Comparison of ENCODE assay signal across 3 cellular contexts in the genomic region with DNA sequence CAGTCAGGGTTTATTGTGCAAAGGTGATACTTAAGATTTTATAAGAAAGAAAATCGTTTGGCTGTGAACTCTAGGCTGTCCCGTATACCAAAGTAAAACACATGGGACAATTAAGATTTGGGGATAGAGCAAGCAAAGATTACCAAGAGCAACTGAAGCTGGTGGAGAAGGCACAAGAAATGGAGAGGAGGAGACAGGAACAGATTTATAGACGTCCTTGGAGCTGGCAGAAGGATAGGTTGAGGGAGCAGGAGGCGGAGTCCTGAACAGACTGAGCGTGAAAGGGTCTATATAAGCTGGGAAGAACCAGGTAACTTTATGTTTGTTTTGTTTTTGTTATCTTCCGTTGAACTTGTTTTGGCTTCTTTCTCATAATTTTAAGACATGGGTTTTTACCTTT.
A peak's percentile ranks its signal among the peaks of the same experiment; 100 is the strongest.
TF ChIP-seq lines count a peak whose summit lies in the region.

No MANE protein-coding gene starts in this region.

TF ChIP-seq in GM23338, 12 proteins besides CTCF, POLR2A, EP300 and RAD21 (continues in another document):
- TF ChIP-seq ZNF331 (CRISPR knock-in tag; IDR thresholded peaks at IDR 0.05; ENCODE audit: low read depth) (no peak), EZH2phosphoT487 (IDR thresholded peaks at IDR 0.05; ENCODE audit: unreplicated experiment) (no peak), JUNB (IDR thresholded peaks at IDR 0.05; ENCODE audit: unreplicated experiment) (no peak), ETS1 (IDR thresholded peaks at IDR 0.05) (no peak), CREB1 (CRISPR knock-in tag; IDR thresholded peaks at IDR 0.05; ENCODE audit: low read depth) (no peak), POLR2AphosphoS5 (IDR thresholded peaks at IDR 0.05; ENCODE audit: low read depth) (no peak), EZH2 (IDR thresholded peaks at IDR 0.05; ENCODE audit: low read depth, unreplicated experiment) (no peak), NANOG (IDR thresholded peaks at IDR 0.05; ENCODE audit: borderline replicate concordance) (no peak), STAT1 (IDR thresholded peaks at IDR 0.05; ENCODE audit: unreplicated experiment) (no peak)
- TF ChIP-seq, protein P1, sequence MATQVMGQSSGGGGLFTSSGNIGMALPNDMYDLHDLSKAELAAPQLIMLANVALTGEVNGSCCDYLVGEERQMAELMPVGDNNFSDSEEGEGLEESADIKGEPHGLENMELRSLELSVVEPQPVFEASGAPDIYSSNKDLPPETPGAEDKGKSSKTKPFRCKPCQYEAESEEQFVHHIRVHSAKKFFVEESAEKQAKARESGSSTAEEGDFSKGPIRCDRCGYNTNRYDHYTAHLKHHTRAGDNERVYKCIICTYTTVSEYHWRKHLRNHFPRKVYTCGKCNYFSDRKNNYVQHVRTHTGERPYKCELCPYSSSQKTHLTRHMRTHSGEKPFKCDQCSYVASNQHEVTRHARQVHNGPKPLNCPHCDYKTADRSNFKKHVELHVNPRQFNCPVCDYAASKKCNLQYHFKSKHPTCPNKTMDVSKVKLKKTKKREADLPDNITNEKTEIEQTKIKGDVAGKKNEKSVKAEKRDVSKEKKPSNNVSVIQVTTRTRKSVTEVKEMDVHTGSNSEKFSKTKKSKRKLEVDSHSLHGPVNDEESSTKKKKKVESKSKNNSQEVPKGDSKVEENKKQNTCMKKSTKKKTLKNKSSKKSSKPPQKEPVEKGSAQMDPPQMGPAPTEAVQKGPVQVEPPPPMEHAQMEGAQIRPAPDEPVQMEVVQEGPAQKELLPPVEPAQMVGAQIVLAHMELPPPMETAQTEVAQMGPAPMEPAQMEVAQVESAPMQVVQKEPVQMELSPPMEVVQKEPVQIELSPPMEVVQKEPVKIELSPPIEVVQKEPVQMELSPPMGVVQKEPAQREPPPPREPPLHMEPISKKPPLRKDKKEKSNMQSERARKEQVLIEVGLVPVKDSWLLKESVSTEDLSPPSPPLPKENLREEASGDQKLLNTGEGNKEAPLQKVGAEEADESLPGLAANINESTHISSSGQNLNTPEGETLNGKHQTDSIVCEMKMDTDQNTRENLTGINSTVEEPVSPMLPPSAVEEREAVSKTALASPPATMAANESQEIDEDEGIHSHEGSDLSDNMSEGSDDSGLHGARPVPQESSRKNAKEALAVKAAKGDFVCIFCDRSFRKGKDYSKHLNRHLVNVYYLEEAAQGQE (IDR thresholded peaks at IDR 0.05; ENCODE audit: unreplicated experiment) = no peak

TF ChIP-seq in K562, 482 proteins besides CTCF, POLR2A, EP300 and RAD21 (continues in another document):
- TF ChIP-seq PML (IDR thresholded peaks at IDR 0.05; ENCODE audit: low read length) (no peak), TOE1 (IDR thresholded peaks at IDR 0.05; ENCODE audit: borderline replicate concordance) (no peak), TOE1 (CRISPR knock-in tag; IDR thresholded peaks at IDR 0.05; ENCODE audit: borderline replicate concordance, low read depth) (no peak), ARID2 (IDR thresholded peaks at IDR 0.05) (no peak), NFXL1 (CRISPR knock-in tag; IDR thresholded peaks at IDR 0.05) (no peak), MEIS2 (IDR thresholded peaks at IDR 0.05; ENCODE audit: partially characterized antibody) (peak; percentile 59), TRIM25 (IDR thresholded peaks at IDR 0.05; ENCODE audit: borderline replicate concordance) (no peak), ZNF24 (IDR thresholded peaks at IDR 0.05) (no peak), SMARCA4 (IDR thresholded peaks at IDR 0.05) (no peak), LEF1 (IDR thresholded peaks at IDR 0.05) (no peak), THRB (CRISPR knock-in tag; conservative IDR thresholded peaks at IDR 0.05) (no peak), PKNOX1 (IDR thresholded peaks at IDR 0.05) (peak; percentile 58), ZNF586 (CRISPR knock-in tag; conservative IDR thresholded peaks at IDR 0.05) (no peak), ZSCAN32 (CRISPR knock-in tag; IDR thresholded peaks at IDR 0.05) (no peak), NELFE (IDR thresholded peaks at IDR 0.05; ENCODE audit: insufficient read depth, insufficient read length) (no peak), CCAR2 (IDR thresholded peaks at IDR 0.05; ENCODE audit: low read depth, low read length) (no peak), NCOA2 (IDR thresholded peaks at IDR 0.05; ENCODE audit: partially characterized antibody in 2 of 2) (no peak), JUNB (CRISPR knock-in tag; conservative IDR thresholded peaks at IDR 0.05) (no peak), OTX1 (CRISPR knock-in tag; IDR thresholded peaks at IDR 0.05) (no peak), SMARCA5 (IDR thresholded peaks at IDR 0.05) (no peak), PRMT5 (CRISPR knock-in tag; IDR thresholded peaks at IDR 0.05) (no peak)
- TF ChIP-seq, protein P2, sequence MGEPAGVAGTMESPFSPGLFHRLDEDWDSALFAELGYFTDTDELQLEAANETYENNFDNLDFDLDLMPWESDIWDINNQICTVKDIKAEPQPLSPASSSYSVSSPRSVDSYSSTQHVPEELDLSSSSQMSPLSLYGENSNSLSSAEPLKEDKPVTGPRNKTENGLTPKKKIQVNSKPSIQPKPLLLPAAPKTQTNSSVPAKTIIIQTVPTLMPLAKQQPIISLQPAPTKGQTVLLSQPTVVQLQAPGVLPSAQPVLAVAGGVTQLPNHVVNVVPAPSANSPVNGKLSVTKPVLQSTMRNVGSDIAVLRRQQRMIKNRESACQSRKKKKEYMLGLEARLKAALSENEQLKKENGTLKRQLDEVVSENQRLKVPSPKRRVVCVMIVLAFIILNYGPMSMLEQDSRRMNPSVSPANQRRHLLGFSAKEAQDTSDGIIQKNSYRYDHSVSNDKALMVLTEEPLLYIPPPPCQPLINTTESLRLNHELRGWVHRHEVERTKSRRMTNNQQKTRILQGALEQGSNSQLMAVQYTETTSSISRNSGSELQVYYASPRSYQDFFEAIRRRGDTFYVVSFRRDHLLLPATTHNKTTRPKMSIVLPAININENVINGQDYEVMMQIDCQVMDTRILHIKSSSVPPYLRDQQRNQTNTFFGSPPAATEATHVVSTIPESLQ (CRISPR knock-in tag; IDR thresholded peaks at IDR 0.05) = no peak

TF ChIP-seq in neural cell, 6 proteins besides CTCF, POLR2A, EP300 and RAD21:
- TF ChIP-seq POLR2AphosphoS5 (IDR thresholded peaks at IDR 0.05) = no peak
- no peak for TF ChIP-seq EZH2 (IDR thresholded peaks at IDR 0.05; ENCODE audit: borderline replicate concordance, insufficient read depth, low read length, poor library complexity, severe bottlenecking)
- TF ChIP-seq TAF1 (IDR thresholded peaks at IDR 0.05; ENCODE audit: low read depth) = no peak
- TF ChIP-seq SMC3 (conservative IDR thresholded peaks at IDR 0.05; ENCODE audit: poor library complexity) = no peak
- TF ChIP-seq, protein P1 (IDR thresholded peaks at IDR 0.05; ENCODE audit: borderline replicate concordance) = no peak
- TF ChIP-seq MXI1 (conservative IDR thresholded peaks at IDR 0.05; ENCODE audit: poor library complexity, severe bottlenecking) = no peak
TF ChIP-seq in neural cell: peak in this region for 0.
